In genomic region chr2:118481336-118481735, GRCh38 we compare ENCODE assay signal across 8 cellular contexts.
"Had no signal": no experiment of that assay in that cellular context is flagged by ENCODE, and none has a peak within 500 bp of the region (broad histone marks: within the 10 kb centered on the region; RNA-seq: fewer than 3 reads in every experiment).

No MANE protein-coding gene starts in this region.

- ATAC-seq: HCT116, HepG2 had no signal

- H3K36me3 ChIP-seq: HAP-1 had no signal

- DNase-seq: GM23248, GOT3, H7, HFFc6, KBM-7 had no signal

- H3K4me3 ChIP-seq: GM23248, HAP-1 had no signal

- H3K9me3 ChIP-seq: HAP-1 had no signal

- H3K4me1 ChIP-seq: HAP-1 had no signal
